8 cellular contexts compared by ENCODE assay signal in genomic region chr16:2968738-2969544, GRCh38. TPM values are rescaled to one million over a fixed set of nuclear protein-coding genes. Genes with fewer than 3 reads are reported as not detected.
A peak's percentile ranks its signal among the peaks of the same experiment; 100 is the strongest.
DNase-seq lines count a peak whose midpoint lies in the region; ATAC-seq and TF ChIP-seq lines count a peak whose summit lies in the region.

PAQR4 (plus strand) TSS chr16:2969348; CDS start chr16:2969675, 327 bp downstream.

- H3K9me3 Mint-ChIP-seq in GM23338 (no peaks in the 10 kb centered on the region), nephron (no peaks in the 10 kb centered on the region)

- no peaks in the 10 kb centered on the region for H3K36me3 ChIP-seq in GM23338 (ENCODE audit: insufficient read depth)

- CTCF ChIA-PET in RWPE1 (lab: Yijun Ruan, JAX): interaction anchor here (0.6 to 1.5 kb wide), 5 partner anchors 9 to 828 kb away, joined by 3 to 8 read pairs (median 3); no protein-coding TSS in a partner anchor

- POLR2A ChIA-PET in RWPE1 (lab: Yijun Ruan, JAX; ENCODE audit: low non-redundant PET): interaction anchor here (1.0 kb wide), 1 partner anchor 12 kb away, joined by 3 read pairs; the partner anchor contains the start of gene PKMYT1

- H3K9me2 ChIP-seq in GM23338 (ENCODE audit: insufficient read depth): no peaks in the 10 kb centered on the region

- H3K4me3 ChIP-seq in GM23338: peak within 1 kb of the TSS; percentile 94
- H3K4me3 ChIP-seq in fibroblast of the aortic adventitia (ENCODE audit: low read depth, low read length): peak within 1 kb of the TSS; percentile 69

- H4K20me1 ChIP-seq in GM23338 (replicated peaks; ENCODE audit: insufficient read depth): peaks cover 12% of the 10 kb centered on the region

- H3K27ac ChIP-seq in GM23338 (ENCODE audit: low read depth): no peak within 1 kb of the TSS
- peak within 1 kb of the TSS; percentile 84 for H3K27ac ChIP-seq in RWPE1

- peaks cover 37% of the 10 kb centered on the region for H3K27me3 ChIP-seq in GM23338 (ENCODE audit: insufficient read depth)

- H3K4me2 ChIP-seq in GM23338: peak within 1 kb of the TSS; percentile 95

- H3K27me3 Mint-ChIP-seq in GM23338 (ENCODE audit: insufficient read depth, low read depth, poor library complexity): peaks cover 45% of the 10 kb centered on the region
- peaks cover 23% of the 10 kb centered on the region for H3K27me3 Mint-ChIP-seq in nephron (ENCODE audit: low read depth)

- DNase-seq in EL (peak; percentile 90), GM23338 (ENCODE audit: low spot score) (peak; percentile 92), LHCN-M2 (ENCODE audit: low read depth) (peak; percentile 80), RWPE1 (ENCODE audit: low spot score) (peak; percentile 84), fibroblast of the aortic adventitia (ENCODE audit: low read depth) (peak; percentile 75)
- DNase-seq in activated effector memory CD4-positive, alpha-beta T cell treated with Interleukin-2 at 50 U/mL for 16 hours: peak; percentile 69
- peak; percentile 89 for DNase-seq in stimulated activated naive CD8-positive, alpha-beta T cell treated with anti-CD3 and anti-CD28 coated beads, Interleukin-15, Interleukin-2, amounts not matched to agents 100 U/mL and 50 U/mL, for 24 hours

- H3K4me1 ChIP-seq in GM23338 (ENCODE audit: insufficient read depth): peaks cover 20% of the 10 kb centered on the region; the same call in 1 of the 2 replicates

- peak; percentile 25 for ATAC-seq in GM23338
- ATAC-seq in stimulated activated naive CD8-positive, alpha-beta T cell treated with anti-CD3 and anti-CD28 coated beads, Interleukin-15, Interleukin-2, amounts not matched to agents 100 U/mL and 50 U/mL, for 24 hours: peak; percentile 77

- no peak within 1 kb of the TSS for H3K27ac Mint-ChIP-seq in GM23338
- H3K27ac Mint-ChIP-seq in nephron: peak within 1 kb of the TSS in 1 of 3 experiments; percentile 49

- H3K36me3 Mint-ChIP-seq in GM23338 (ENCODE audit: low read depth) (peaks cover 17% of the 10 kb centered on the region), nephron (ENCODE audit: low read depth) (no peaks in the 10 kb centered on the region)

- H3K4me3 Mint-ChIP-seq in GM23338: peak within 1 kb of the TSS; percentile 69
- peak within 1 kb of the TSS; percentile 80 to 87 (median 85) for H3K4me3 Mint-ChIP-seq in nephron

- H3K4me1 Mint-ChIP-seq in GM23338: peaks cover 27% of the 10 kb centered on the region
- peaks cover 19% of the 10 kb centered on the region for H3K4me1 Mint-ChIP-seq in nephron

- no peaks in the 10 kb centered on the region for H3K79me2 ChIP-seq in GM23338 (replicated peaks; ENCODE audit: insufficient read depth)

- peak within 1 kb of the TSS; percentile 85; the same call in 1 of the 2 replicates for H2AFZ ChIP-seq in GM23338

- H3F3A ChIP-seq in GM23338 (replicated peaks; ENCODE audit: low read depth): peaks cover 42% of the 10 kb centered on the region

- TF ChIP-seq CTCF in GM23338 (conservative IDR thresholded peaks at IDR 0.05; ENCODE audit: low read depth in 2 of 2) (no peak), RWPE1 (conservative IDR thresholded peaks at IDR 0.05; ENCODE audit: low read depth) (no peak), fibroblast of the aortic adventitia (IDR thresholded peaks at IDR 0.05; ENCODE audit: insufficient read depth, low read length) (no peak), nephron (IDR thresholded peaks at IDR 0.05; ENCODE audit: unreplicated experiment in 3 of 3) (no peak)

TF ChIP-seq in GM23338, 12 proteins besides CTCF, POLR2A, EP300 and RAD21:
- TF ChIP-seq ZNF331 (CRISPR knock-in tag; IDR thresholded peaks at IDR 0.05; ENCODE audit: low read depth) (no peak), REST (IDR thresholded peaks at IDR 0.05; ENCODE audit: unreplicated experiment) (peak; percentile 96), JUNB (IDR thresholded peaks at IDR 0.05; ENCODE audit: unreplicated experiment) (no peak), NANOG (IDR thresholded peaks at IDR 0.05; ENCODE audit: borderline replicate concordance) (no peak), CREB1 (CRISPR knock-in tag; IDR thresholded peaks at IDR 0.05; ENCODE audit: low read depth) (peak; percentile 81), EZH2phosphoT487 (IDR thresholded peaks at IDR 0.05; ENCODE audit: unreplicated experiment) (no peak), POLR2AphosphoS5 (IDR thresholded peaks at IDR 0.05; ENCODE audit: low read depth) (no peak; the same call in 1 of the 2 replicates)
- TF ChIP-seq, protein P1, sequence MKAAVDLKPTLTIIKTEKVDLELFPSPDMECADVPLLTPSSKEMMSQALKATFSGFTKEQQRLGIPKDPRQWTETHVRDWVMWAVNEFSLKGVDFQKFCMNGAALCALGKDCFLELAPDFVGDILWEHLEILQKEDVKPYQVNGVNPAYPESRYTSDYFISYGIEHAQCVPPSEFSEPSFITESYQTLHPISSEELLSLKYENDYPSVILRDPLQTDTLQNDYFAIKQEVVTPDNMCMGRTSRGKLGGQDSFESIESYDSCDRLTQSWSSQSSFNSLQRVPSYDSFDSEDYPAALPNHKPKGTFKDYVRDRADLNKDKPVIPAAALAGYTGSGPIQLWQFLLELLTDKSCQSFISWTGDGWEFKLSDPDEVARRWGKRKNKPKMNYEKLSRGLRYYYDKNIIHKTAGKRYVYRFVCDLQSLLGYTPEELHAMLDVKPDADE (IDR thresholded peaks at IDR 0.05): peak; percentile 47; the same call in 1 of the 2 replicates

RNA-seq across cellular contexts. Expression of gene PAQR4, which starts in this region (rescaled TPM):
- total RNA-seq in GM23338 (2014; rRNA removed; shearing (Covaris generic)): 17.7 and 29.3 TPM in 2 replicates
- polyA plus RNA-seq in GM23338 (2016; fragmentation: Nextera tagmentation; extraction: Ambion mirVana): 7.0 and 8.8 TPM in 2 replicates
- total RNA-seq in LHCN-M2 (2014; rRNA removed) (32.1 and 35.3 TPM in 2 replicates), fibroblast of the aortic adventitia (ENCODE audit: low replicate concordance) (0.16 and 13.8 TPM in 2 replicates)
- 18.2 TPM for polyA plus RNA-seq in LHCN-M2 (2012)
